Comparison of ENCODE assay signal across 17 cellular contexts in the genomic region with DNA sequence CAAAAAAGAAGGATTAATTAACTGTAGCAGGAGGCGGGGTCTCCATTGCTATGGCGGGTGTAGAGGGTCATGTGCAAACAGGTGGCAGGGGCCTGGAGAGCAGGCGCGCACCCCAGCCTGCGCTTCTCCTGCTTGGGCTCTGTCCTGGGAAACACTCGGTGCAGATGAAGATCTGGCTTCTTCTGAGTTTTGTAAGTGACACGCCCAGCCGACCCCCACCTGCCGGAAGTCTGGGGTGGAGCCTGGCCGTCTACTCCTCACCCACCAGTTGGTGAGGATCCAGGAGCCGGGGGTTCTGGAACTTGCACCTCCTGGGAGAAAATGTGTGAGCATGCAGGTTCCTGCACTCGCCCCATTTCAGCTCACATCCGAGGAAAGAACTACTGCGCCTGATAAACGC.
"Had no signal": no experiment of that assay in that cellular context is flagged by ENCODE, and none has a peak within 500 bp of the region (broad histone marks: within the 10 kb centered on the region; RNA-seq: fewer than 3 reads in every experiment).

No MANE protein-coding gene starts in this region.

- H3K36me3 ChIP-seq: brain microvascular endothelial cell, colonic mucosa, neural progenitor cell, sigmoid colon, thyroid gland, uterus had no signal

- DNase-seq: activated CD4-positive, alpha-beta T cell treated with anti-CD3 and anti-CD28 coated beads, Interleukin-2, amount 10 ng/mL, durations not matched to agents 24 days and 14 days; activated CD8-positive, alpha-beta T cell treated with anti-CD3 and anti-CD28 coated beads for 36 hours; activated naive CD4-positive, alpha-beta T cell treated with anti-CD3 and anti-CD28 coated beads for 36 hours; activated T-cell treated with anti-CD3 and anti-CD28 coated beads, Interleukin-2, amount 50 U/mL, for 1 hour; brain microvascular endothelial cell; central memory CD4-positive, alpha-beta T cell; colonic mucosa; left ventricle myocardium superior; mucosa of descending colon; naive B cell; psoas muscle; sigmoid colon; stimulated activated naive B cell treated with anti-CD40 and anti-IgM and Interleukin-4, amounts not matched to agents 10 μg/mL and 1 μg/mL and 100 μg/mL, for 72 hours; thyroid gland; uterus had no signal

- H3K4me3 Mint-ChIP-seq: activated CD4-positive, alpha-beta T cell treated with anti-CD3 and anti-CD28 coated beads, Interleukin-2, amount 10 ng/mL, durations not matched to agents 24 days and 14 days; activated CD8-positive, alpha-beta T cell treated with anti-CD3 and anti-CD28 coated beads for 36 hours; activated naive CD4-positive, alpha-beta T cell treated with anti-CD3 and anti-CD28 coated beads for 36 hours; activated T-helper 17 cell treated with anti-CD3 and anti-CD28 coated beads, Interleukin-2, amount 50 U/mL, for 72 hours; neural progenitor cell; stimulated activated naive B cell treated with anti-CD40 and anti-IgM and Interleukin-4, amounts not matched to agents 10 μg/mL and 1 μg/mL and 100 μg/mL, for 72 hours had no signal

- H3K4me1 ChIP-seq: neural progenitor cell, thyroid gland had no signal

- ATAC-seq: activated CD8-positive, alpha-beta T cell treated with anti-CD3 and anti-CD28 coated beads for 36 hours; activated T-helper 17 cell treated with anti-CD3 and anti-CD28 coated beads, Interleukin-2, amount 50 U/mL, for 72 hours; left ventricle myocardium superior; mucosa of descending colon; psoas muscle; stimulated activated naive B cell treated with anti-CD40 and anti-IgM and Interleukin-4, amounts not matched to agents 10 μg/mL and 1 μg/mL and 100 μg/mL, for 72 hours had no signal

- H3K27ac ChIP-seq: brain microvascular endothelial cell, colonic mucosa, neural progenitor cell, psoas muscle, thyroid gland had no signal

- H3K27me3 Mint-ChIP-seq: activated CD8-positive, alpha-beta T cell treated with anti-CD3 and anti-CD28 coated beads for 36 hours; activated T-helper 17 cell treated with anti-CD3 and anti-CD28 coated beads, Interleukin-2, amount 50 U/mL, for 72 hours; naive B cell; stimulated activated naive B cell treated with anti-CD40 and anti-IgM and Interleukin-4, amounts not matched to agents 10 μg/mL and 1 μg/mL and 100 μg/mL, for 72 hours had no signal

- H3K36me3 Mint-ChIP-seq: neural progenitor cell had no signal

- H3K4me1 Mint-ChIP-seq: activated CD4-positive, alpha-beta T cell treated with anti-CD3 and anti-CD28 coated beads, Interleukin-2, amount 10 ng/mL, durations not matched to agents 24 days and 14 days had no signal

- H3K27me3 ChIP-seq: brain microvascular endothelial cell, colonic mucosa, neural progenitor cell, sigmoid colon, thyroid gland, uterus had no signal

- H3K9me3 ChIP-seq: colonic mucosa, mucosa of descending colon, psoas muscle, sigmoid colon, thyroid gland, uterus had no signal

- H3K4me3 ChIP-seq: colonic mucosa, mucosa of descending colon, neural progenitor cell, psoas muscle, sigmoid colon, thyroid gland, uterus had no signal

- H3K27ac Mint-ChIP-seq: activated CD4-positive, alpha-beta T cell treated with anti-CD3 and anti-CD28 coated beads, Interleukin-2, amount 10 ng/mL, durations not matched to agents 24 days and 14 days; activated CD8-positive, alpha-beta T cell treated with anti-CD3 and anti-CD28 coated beads for 36 hours; activated naive CD4-positive, alpha-beta T cell treated with anti-CD3 and anti-CD28 coated beads for 36 hours; activated T-helper 17 cell treated with anti-CD3 and anti-CD28 coated beads, Interleukin-2, amount 50 U/mL, for 72 hours; neural progenitor cell; stimulated activated naive B cell treated with anti-CD40 and anti-IgM and Interleukin-4, amounts not matched to agents 10 μg/mL and 1 μg/mL and 100 μg/mL, for 72 hours had no signal

- H3K9me3 Mint-ChIP-seq: activated CD4-positive, alpha-beta T cell treated with anti-CD3 and anti-CD28 coated beads, Interleukin-2, amount 10 ng/mL, durations not matched to agents 24 days and 14 days; activated CD8-positive, alpha-beta T cell treated with anti-CD3 and anti-CD28 coated beads for 36 hours; activated naive CD4-positive, alpha-beta T cell treated with anti-CD3 and anti-CD28 coated beads for 36 hours; activated T-helper 17 cell treated with anti-CD3 and anti-CD28 coated beads, Interleukin-2, amount 50 U/mL, for 72 hours; naive B cell; neural progenitor cell; stimulated activated naive B cell treated with anti-CD40 and anti-IgM and Interleukin-4, amounts not matched to agents 10 μg/mL and 1 μg/mL and 100 μg/mL, for 72 hours had no signal
